Comparison of ENCODE assay signal across 8 cellular contexts in genomic region chr3:19945405-19946290, GRCh38. TPM values are rescaled to one million over a fixed set of nuclear protein-coding genes. Genes with fewer than 3 reads are reported as not detected.
DNase-seq lines count a peak whose midpoint lies in the region; ATAC-seq and TF ChIP-seq lines count a peak whose summit lies in the region.

No MANE protein-coding gene starts in this region.

- no peaks in the 10 kb centered on the region for H3K27me3 Mint-ChIP-seq in activated T-helper 17 cell treated with anti-CD3 and anti-CD28 coated beads, Interleukin-2, amount 50 U/mL, for 72 hours

- DNase-seq in cardiac muscle cell (ENCODE audit: low read depth in 1 of 2, low spot score in 1 of 2) (no peak), cardiac septum (ENCODE audit: low spot score) (no peak), kidney epithelial cell (ENCODE audit: low read depth) (no peak), suprapubic skin (ENCODE audit: low spot score in 2 of 2) (no peak), NCI-H524 (lab: John Stamatoyannopoulos, UW) (no peak), DMS79 (lab: John Stamatoyannopoulos, UW) (no peak), dedifferentiated amniotic fluid mesenchymal stem cell (ENCODE audit: extremely low spot score) (no peak)

- ATAC-seq in activated T-helper 17 cell treated with anti-CD3 and anti-CD28 coated beads, Interleukin-2, amount 50 U/mL, for 72 hours (replicated peaks), result no peak

- 83% methylated on average over 18 of the region's 18 CpGs for WGBS in suprapubic skin

- H3K36me3 ChIP-seq in cardiac muscle cell (no peaks in the 10 kb centered on the region), kidney epithelial cell (ENCODE audit: control insufficient read depth, insufficient read depth, low read length) (no peaks in the 10 kb centered on the region), suprapubic skin (no peaks in the 10 kb centered on the region)

- TF ChIP-seq CTCF in cardiac muscle cell (IDR thresholded peaks at IDR 0.05; ENCODE audit: low read depth, low read length), result no peak
- no peak for TF ChIP-seq CTCF in kidney epithelial cell (IDR thresholded peaks at IDR 0.05; ENCODE audit: insufficient read depth, low read length, poor library complexity, severe bottlenecking)
- no peak for TF ChIP-seq CTCF in suprapubic skin (IDR thresholded peaks at IDR 0.05)

- H3K9me3 ChIP-seq in cardiac muscle cell (ENCODE audit: low read depth) (no peaks in the 10 kb centered on the region), suprapubic skin (no peaks in the 10 kb centered on the region)

- H3K27ac ChIP-seq in cardiac muscle cell (no peak overlapping the region), suprapubic skin (peak overlapping the region; percentile 100)

- H3K27me3 ChIP-seq in cardiac muscle cell, result no peaks in the 10 kb centered on the region
- H3K27me3 ChIP-seq in kidney epithelial cell (ENCODE audit: control insufficient read depth, insufficient read depth, low read length), result no peaks in the 10 kb centered on the region
- H3K27me3 ChIP-seq in suprapubic skin, result no peaks in the 10 kb centered on the region

- no peak for TF ChIP-seq EP300 in suprapubic skin (IDR thresholded peaks at IDR 0.05)

- peaks cover 12% of the 10 kb centered on the region for H3K4me1 ChIP-seq in cardiac muscle cell (ENCODE audit: low read depth)
- H3K4me1 ChIP-seq in suprapubic skin, result peaks cover 36% of the 10 kb centered on the region

- peak overlapping the region; percentile 92 for H3K27ac Mint-ChIP-seq in activated T-helper 17 cell treated with anti-CD3 and anti-CD28 coated beads, Interleukin-2, amount 50 U/mL, for 72 hours

- no peaks in the 10 kb centered on the region for H3K9me3 Mint-ChIP-seq in activated T-helper 17 cell treated with anti-CD3 and anti-CD28 coated beads, Interleukin-2, amount 50 U/mL, for 72 hours

- peaks cover 8% of the 10 kb centered on the region for H3K4me1 Mint-ChIP-seq in activated T-helper 17 cell treated with anti-CD3 and anti-CD28 coated beads, Interleukin-2, amount 50 U/mL, for 72 hours

- peak overlapping the region; percentile 82 for H3K4me3 Mint-ChIP-seq in activated T-helper 17 cell treated with anti-CD3 and anti-CD28 coated beads, Interleukin-2, amount 50 U/mL, for 72 hours

- H3K4me3 ChIP-seq in cardiac muscle cell (peak overlapping the region; percentile 91), kidney epithelial cell (ENCODE audit: low read depth, low read length) (peak overlapping the region; percentile 74), suprapubic skin (peak overlapping the region; percentile 92)

- peaks cover 39% of the 10 kb centered on the region for H3K36me3 Mint-ChIP-seq in activated T-helper 17 cell treated with anti-CD3 and anti-CD28 coated beads, Interleukin-2, amount 50 U/mL, for 72 hours (ENCODE audit: low read depth)

- no peak for TF ChIP-seq POLR2A in suprapubic skin (IDR thresholded peaks at IDR 0.05)

- intact Hi-C loops in cardiac septum (cut with DNase I), result loop anchor here (5.0 kb wide), 1 partner anchor 58 kb away; no protein-coding TSS in a partner anchor

RNA-seq across cellular contexts. Expression of gene RAB5A, which starts 1.2 kb away (rescaled TPM):
- total RNA-seq in cardiac muscle cell, result 40.7 and 55.7 TPM in 2 replicates
- 56.1 and 62.4 TPM in 2 replicates for polyA plus RNA-seq in cardiac muscle cell
- total RNA-seq in cardiac septum, result 66.0 TPM
- total RNA-seq in activated T-helper 17 cell treated with anti-CD3 and anti-CD28 coated beads, Interleukin-2, amount 50 U/mL, for 72 hours, result 10 to 100 TPM; 53.6 to 55.7 TPM
- total RNA-seq in kidney epithelial cell, result 53.1 and 59.7 TPM in 2 replicates
- 100 to 1,000 TPM in 1 of 4 donors, 10 to 100 TPM in 3; 82.4 to 108 (median 94.4) TPM for total RNA-seq in suprapubic skin

RNA-seq across cellular contexts. Expression of gene EFHB, which starts 11.6 kb away (rescaled TPM):
- total RNA-seq in cardiac muscle cell, result 0.15 and 1.0 TPM in 2 replicates
- polyA plus RNA-seq in cardiac muscle cell, result 0.39 and 0.61 TPM in 2 replicates
- 0.59 TPM for total RNA-seq in cardiac septum
- under 1 TPM; 0.58 to 0.86 TPM for total RNA-seq in activated T-helper 17 cell treated with anti-CD3 and anti-CD28 coated beads, Interleukin-2, amount 50 U/mL, for 72 hours
- 0.33 and 1.5 TPM in 2 replicates for total RNA-seq in kidney epithelial cell
- 1 to 10 TPM in 2 of 4 donors, under 1 TPM in 1, not detected in 1; 0.89 to 2.4 (median 1.8) TPM for total RNA-seq in suprapubic skin
